ENCODE assay signal across 17 cellular contexts in genomic region chr3:10012106-10012505, GRCh38. TPM values are rescaled to one million over a fixed set of nuclear protein-coding genes. Genes with fewer than 3 reads are reported as not detected.
DNase-seq lines count a peak whose midpoint lies in the region; ATAC-seq and TF ChIP-seq lines count a peak whose summit lies in the region.
"Had no signal": no experiment of that assay in that cellular context is flagged by ENCODE, and none has a peak within 500 bp of the region (broad histone marks: within the 10 kb centered on the region; RNA-seq: fewer than 3 reads in every experiment).

No MANE protein-coding gene starts in this region.

- POLR2A ChIA-PET in T-cell (lab: Charles Lee) = no interaction called here

- H3K36me3 Mint-ChIP-seq in activated naive CD4-positive, alpha-beta T cell treated with anti-CD3 and anti-CD28 coated beads for 36 hours (ENCODE audit: low read depth) = peaks cover 2% of the 10 kb centered on the region
- H3K36me3 Mint-ChIP-seq in T-cell (peaks cover under 1% of the 10 kb centered on the region), memory B cell (no peaks in the 10 kb centered on the region)
- H3K36me3 Mint-ChIP-seq in stimulated activated memory B cell treated with anti-CD40 and anti-IgM and Interleukin-4, amounts not matched to agents 10 μg/mL and 1 μg/mL and 100 μg/mL, for 72 hours = peaks cover 1% of the 10 kb centered on the region

- CTCF ChIA-PET in activated naive CD4-positive, alpha-beta T cell treated with anti-CD3 and anti-CD28 coated beads for 36 hours (lab: Charles Lee) = no interaction called here
- CTCF ChIA-PET in T-cell (lab: Charles Lee) = no interaction called here

- H3K4me1 Mint-ChIP-seq in activated naive CD4-positive, alpha-beta T cell treated with anti-CD3 and anti-CD28 coated beads for 36 hours (ENCODE audit: low read depth) = peaks cover 13% of the 10 kb centered on the region
- H3K4me1 Mint-ChIP-seq in T-cell (peaks cover 18 to 26% (median 19%) of the 10 kb centered on the region in 3 donors), memory B cell (peaks cover 15% of the 10 kb centered on the region)
- peaks cover 36% of the 10 kb centered on the region for H3K4me1 Mint-ChIP-seq in stimulated activated memory B cell treated with anti-CD40 and anti-IgM and Interleukin-4, amounts not matched to agents 10 μg/mL and 1 μg/mL and 100 μg/mL, for 72 hours

- intact Hi-C loops in activated naive CD4-positive, alpha-beta T cell treated with anti-CD3 and anti-CD28 coated beads for 36 hours (cut with micrococcal nuclease) = no loop called here

- TF ChIP-seq CTCF in omental fat pad (IDR thresholded peaks at IDR 0.05) = no peak

- ATAC-seq in T-cell (replicated peaks in 1 of 4) (no peak), memory B cell (ENCODE audit: low read depth) (no peak), GM19324 (IDR thresholded peaks at IDR 0.05; ENCODE audit: low FRiP score, unreplicated experiment) (no peak), omental fat pad (ENCODE audit: low FRiP score) (no peak)
- no peak for ATAC-seq in stimulated activated memory B cell treated with anti-CD40 and anti-IgM and Interleukin-4, amounts not matched to agents 10 μg/mL and 1 μg/mL and 100 μg/mL, for 72 hours
- ATAC-seq: right lobe of liver had no signal

- no peak overlapping the region for H3K27ac Mint-ChIP-seq in activated naive CD4-positive, alpha-beta T cell treated with anti-CD3 and anti-CD28 coated beads for 36 hours
- H3K27ac Mint-ChIP-seq in T-cell (no peak overlapping the region), memory B cell (no peak overlapping the region)
- H3K27ac Mint-ChIP-seq in stimulated activated memory B cell treated with anti-CD40 and anti-IgM and Interleukin-4, amounts not matched to agents 10 μg/mL and 1 μg/mL and 100 μg/mL, for 72 hours = no peak overlapping the region

- no peak for DNase-seq in activated naive CD4-positive, alpha-beta T cell treated with anti-CD3 and anti-CD28 coated beads for 36 hours
- no peak for DNase-seq in activated naive CD4-positive, alpha-beta T cell treated with Interleukin-2 at 50 U/mL for 16 hours
- DNase-seq in T-cell (peak in 1 of 34 experiments; percentile 4), memory B cell (ENCODE audit: low spot score in 2 of 2) (no peak), DMS114 treated with DMSO at 0.1 percent for 48 hours (lab: John Stamatoyannopoulos, UW; ENCODE audit: unreplicated experiment) (no peak), omental fat pad (ENCODE audit: low spot score) (no peak)
- DNase-seq: ACHN; activated CD4-positive, alpha-beta T cell treated with anti-CD3 and anti-CD28 coated beads, Interleukin-2, amount 50 U/mL, for 1 hour; DMS53; GF-D8; NCI-H1694; NCI-H526 treated with DMSO at 0.1 percent for 48 hours; ovary; right lobe of liver; testis had no signal

- peak overlapping the region; percentile 6 for H3K4me3 Mint-ChIP-seq in activated naive CD4-positive, alpha-beta T cell treated with anti-CD3 and anti-CD28 coated beads for 36 hours
- H3K4me3 Mint-ChIP-seq in T-cell (peak overlapping the region; percentile 60 to 72 (median 68)), memory B cell (peak overlapping the region; percentile 67)
- H3K4me3 Mint-ChIP-seq in stimulated activated memory B cell treated with anti-CD40 and anti-IgM and Interleukin-4, amounts not matched to agents 10 μg/mL and 1 μg/mL and 100 μg/mL, for 72 hours = peak overlapping the region; percentile 54

- H3K27me3 Mint-ChIP-seq in activated naive CD4-positive, alpha-beta T cell treated with anti-CD3 and anti-CD28 coated beads for 36 hours (ENCODE audit: low read depth) = peaks cover 6% of the 10 kb centered on the region
- H3K27me3 Mint-ChIP-seq in T-cell (peaks cover 3 to 13% of the 10 kb centered on the region in 2 donors), memory B cell (no peaks in the 10 kb centered on the region)
- no peaks in the 10 kb centered on the region for H3K27me3 Mint-ChIP-seq in stimulated activated memory B cell treated with anti-CD40 and anti-IgM and Interleukin-4, amounts not matched to agents 10 μg/mL and 1 μg/mL and 100 μg/mL, for 72 hours

- no peaks in the 10 kb centered on the region for H3K9me3 Mint-ChIP-seq in activated naive CD4-positive, alpha-beta T cell treated with anti-CD3 and anti-CD28 coated beads for 36 hours
- H3K9me3 Mint-ChIP-seq in T-cell (no peaks in the 10 kb centered on the region), memory B cell (no peaks in the 10 kb centered on the region)
- H3K9me3 Mint-ChIP-seq in stimulated activated memory B cell treated with anti-CD40 and anti-IgM and Interleukin-4, amounts not matched to agents 10 μg/mL and 1 μg/mL and 100 μg/mL, for 72 hours = no peaks in the 10 kb centered on the region

RNA-seq across cellular contexts. Expression of gene FANCD2, which starts 14.1 kb away (rescaled TPM):
- total RNA-seq in activated naive CD4-positive, alpha-beta T cell treated with anti-CD3 and anti-CD28 coated beads for 36 hours = 10 to 100 TPM; 86.3 to 90.8 TPM
- total RNA-seq in T-cell (10 to 100 TPM; 15.4 to 22.5 (median 18.2) TPM), omental fat pad (1 to 10 TPM; 1.7 to 3.5 (median 3.3) TPM)

RNA-seq across cellular contexts. Expression of gene EMC3, which starts 25.5 kb away (rescaled TPM):
- 10 to 100 TPM; 28.4 to 32.0 TPM for total RNA-seq in activated naive CD4-positive, alpha-beta T cell treated with anti-CD3 and anti-CD28 coated beads for 36 hours
- 10 to 100 TPM; 33.8 to 47.7 (median 36.6) TPM for total RNA-seq in T-cell
- 100 to 1,000 TPM in 1 of 4 donors, 10 to 100 TPM in 3; 50.8 to 116 (median 71.5) TPM for total RNA-seq in omental fat pad

RNA-seq across cellular contexts. Expression of gene PRRT3, which starts 59.9 kb away (rescaled TPM):
- total RNA-seq in activated naive CD4-positive, alpha-beta T cell treated with anti-CD3 and anti-CD28 coated beads for 36 hours = 1 to 10 TPM; 5.8 to 6.7 TPM
- total RNA-seq in T-cell (10 to 100 TPM in 2 of 5 donors, 1 to 10 TPM in 3; 6.6 to 10.5 (median 9.2) TPM), omental fat pad (1 to 10 TPM; 1.1 to 2.8 (median 1.3) TPM)

Comparison
In these comparisons a context has a peak if more than half of its experiments do, and no peak if none do; other contexts are left out.
1. H3K4me3 Mint-ChIP-seq: peak in every context shown above with its lines; median percentile 68 in T-cell; 67 in memory B cell; 54 in stimulated activated memory B cell treated with anti-CD40 and anti-IgM and Interleukin-4, amounts not matched to agents 10 μg/mL and 1 μg/mL and 100 μg/mL, for 72 hours; 6 in activated naive CD4-positive, alpha-beta T cell treated with anti-CD3 and anti-CD28 coated beads for 36 hours.